Comparison of ENCODE assay signal across 14 cellular contexts in the genomic region with DNA sequence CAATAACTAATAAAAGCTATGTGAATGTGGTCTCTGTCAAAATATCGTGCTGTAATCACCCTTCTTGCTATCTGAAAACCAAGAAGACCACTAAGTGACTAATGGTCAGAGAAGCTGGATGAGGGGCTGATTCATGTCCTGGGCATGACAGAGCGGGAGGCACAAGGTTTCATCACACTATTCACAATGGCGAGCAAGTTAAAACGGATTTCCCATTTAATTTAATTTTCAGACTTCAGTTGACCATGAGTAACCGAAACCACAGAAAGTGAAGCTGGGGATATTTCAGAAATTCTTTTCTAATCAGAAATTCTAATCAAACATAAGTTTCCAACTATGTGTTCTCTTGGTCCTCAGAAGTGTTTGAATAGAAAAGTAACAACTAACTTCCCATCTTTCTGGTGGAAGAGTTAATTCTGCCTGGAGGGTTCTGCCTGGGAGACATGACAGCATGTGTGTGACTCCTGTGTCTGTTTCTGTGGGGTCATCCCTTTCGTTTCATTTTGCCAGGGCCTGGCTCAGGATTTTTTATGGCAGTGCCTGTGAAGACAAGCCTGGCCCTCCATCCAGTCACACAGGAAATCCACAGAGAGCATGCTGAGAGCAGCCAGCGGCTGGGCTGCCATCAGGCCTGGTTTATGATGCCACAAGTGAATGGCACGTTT.
A peak's percentile ranks its signal among the peaks of the same experiment; 100 is the strongest.
DNase-seq lines count a peak whose midpoint lies in the region; ATAC-seq and TF ChIP-seq lines count a peak whose summit lies in the region.
"Had no signal": no experiment of that assay in that cellular context is flagged by ENCODE, and none has a peak within 500 bp of the region (broad histone marks: within the 10 kb centered on the region; RNA-seq: fewer than 3 reads in every experiment).

No MANE protein-coding gene starts in this region.

- ATAC-seq in GM19395 (IDR thresholded peaks at IDR 0.05; ENCODE audit: unreplicated experiment) (no peak), left colon (no peak)

- H3K4me3 ChIP-seq in SJCRH30 = no peak overlapping the region
- no peak overlapping the region for H3K4me3 ChIP-seq in fibroblast of lung (replicated peaks in 1 of 4; ENCODE audit: control extremely low read depth in 1 of 4, insufficient read depth in 1 of 4, low read depth in 3 of 4, low read length in 4 of 4)
- H3K4me3 ChIP-seq: lung had no signal

- H3K36me3 ChIP-seq in SJCRH30 (peaks cover 3% of the 10 kb centered on the region; the same call in 1 of the 2 replicates), fibroblast of lung (ENCODE audit: control insufficient read depth, insufficient read depth, low read length) (peaks cover 9% of the 10 kb centered on the region)

- no peak overlapping the region for H3K9ac ChIP-seq in fibroblast of lung (ENCODE audit: insufficient read depth, low read length)

- intact Hi-C loops in left colon (cut with DNase I, micrococcal nuclease) = no loop called here

- no peak for TF ChIP-seq CTCF in fibroblast of lung (conservative IDR thresholded peaks at IDR 0.05 in 1 of 2, IDR thresholded peaks at IDR 0.05 in 1 of 2; ENCODE audit: low read depth in 1 of 2, low read length in 2 of 2)

- H3K27ac ChIP-seq in SJCRH30 (peak overlapping the region; percentile 67), fibroblast of lung (ENCODE audit: insufficient read depth, low read length) (peak overlapping the region; percentile 85)

- H3K9me3 ChIP-seq in SJCRH30 (replicated peaks) (no peaks in the 10 kb centered on the region), fibroblast of lung (ENCODE audit: control insufficient read depth, insufficient read depth, low read depth, low read length) (no peaks in the 10 kb centered on the region)

- H3K4me1 ChIP-seq in SJCRH30 (no peaks in the 10 kb centered on the region), fibroblast of lung (ENCODE audit: control insufficient read depth, extremely low read depth, insufficient read depth, low read length) (peaks cover 25% of the 10 kb centered on the region)

- DNase-seq in H4 (ENCODE audit: low spot score) (peak; percentile 51), SJCRH30 (peak; percentile 17 to 38), fibroblast of lung (ENCODE audit: low read depth in 2 of 2) (peak; percentile 90 to 100), pulmonary artery endothelial cell (ENCODE audit: low read depth, low spot score) (peak; percentile 60), left colon (no peak), globus pallidus (ENCODE audit: low spot score) (no peak)
- DNase-seq: activated T-cell treated with anti-CD3 and anti-CD28 coated beads, Interleukin-2, amount 50 U/mL, for 1 hour; GDM1; NCI-H524; stimulated activated CD4-positive, alpha-beta T cell treated with anti-CD3 and anti-CD28 coated beads, Interleukin-12 subunit alpha, Interleukin-12 subunit beta, amount 100 ng/mL, for 4 hours; stimulated activated naive CD4-positive, alpha-beta T cell; T-helper 2 cell had no signal

- H3K79me2 ChIP-seq in fibroblast of lung (ENCODE audit: control insufficient read depth, insufficient read depth, low read length) = no peaks in the 10 kb centered on the region

- H3K27me3 ChIP-seq in SJCRH30 (no peaks in the 10 kb centered on the region), fibroblast of lung (ENCODE audit: control insufficient read depth, insufficient read depth, low read length) (no peaks in the 10 kb centered on the region)

- peak overlapping the region; percentile 41 for H3K4me2 ChIP-seq in fibroblast of lung (ENCODE audit: extremely low read depth, insufficient read depth, low read length)

- no peaks in the 10 kb centered on the region for H4K20me1 ChIP-seq in fibroblast of lung (ENCODE audit: control insufficient read depth, extremely low read depth, insufficient read depth, low read length)

- H2AFZ ChIP-seq in fibroblast of lung (ENCODE audit: low read length) = no peak overlapping the region

Comparison
In these comparisons a context has a peak if more than half of its experiments do, and no peak if none do; other contexts are left out.
1. DNase-seq: peak in H4 (single experiment), SJCRH30 (2 of 2), fibroblast of lung (2 of 2) and pulmonary artery endothelial cell (single experiment); none in left colon (0 of 2) and globus pallidus (single experiment).